Comparison of ENCODE assay signal across 22 cellular contexts in the genomic region with DNA sequence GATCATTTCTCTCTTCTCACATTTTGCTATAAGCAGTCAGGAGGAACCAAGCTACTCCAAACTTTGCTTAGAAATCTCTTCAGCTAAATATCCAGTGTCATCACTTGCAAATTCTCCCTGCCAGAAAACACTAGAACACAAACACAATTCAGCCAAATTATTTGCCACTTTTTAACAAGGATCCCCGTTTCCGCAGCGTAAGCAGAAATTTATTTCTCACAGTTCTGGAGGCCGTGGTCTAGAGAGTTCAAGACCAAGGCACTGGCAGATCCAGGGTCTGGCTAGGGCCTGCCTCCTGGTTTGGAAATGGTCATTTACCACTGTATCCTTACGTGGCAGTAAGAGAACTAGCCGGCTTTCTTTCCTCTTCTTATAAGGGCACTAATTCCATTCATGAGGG.
DNase-seq lines count a peak whose midpoint lies in the region; ATAC-seq, FAIRE-seq and TF ChIP-seq lines count a peak whose summit lies in the region.
"Had no signal": no experiment of that assay in that cellular context is flagged by ENCODE, and none has a peak within 500 bp of the region (broad histone marks: within the 10 kb centered on the region; RNA-seq: fewer than 3 reads in every experiment).

No MANE protein-coding gene starts in this region.

- no peaks in the 10 kb centered on the region for H3F3A ChIP-seq in GM23338 (replicated peaks; ENCODE audit: low read depth)

- H3K4me2 ChIP-seq in A549 (no peak overlapping the region), GM23338 (no peak overlapping the region), K562 (ENCODE audit: insufficient read depth, low read length) (no peak overlapping the region), Karpas-422 (ENCODE audit: low read depth, low read length, poor library complexity, severe bottlenecking) (no peak overlapping the region)
- H3K4me2 ChIP-seq: BLaER1 had no signal

- H3K9me2 ChIP-seq in GM23338 (ENCODE audit: insufficient read depth) (no peaks in the 10 kb centered on the region), Karpas-422 (replicated peaks; ENCODE audit: insufficient read depth, low read length) (no peaks in the 10 kb centered on the region)

- H3K9ac ChIP-seq in K562 (ENCODE audit: insufficient read depth in 1 of 2, low read depth in 2 of 2, low read length in 2 of 2), result no peak overlapping the region
- H3K9ac ChIP-seq in Karpas-422 (ENCODE audit: low read length), result no peak overlapping the region
- H3K9ac ChIP-seq: BLaER1 had no signal

- no peaks in the 10 kb centered on the region for H3K27me3 ChIP-seq in GM23338 (ENCODE audit: insufficient read depth)
- H3K27me3 ChIP-seq in K562 (ENCODE audit: control insufficient read depth in 2 of 2, insufficient read depth in 2 of 2, low read length in 2 of 2), result no peaks in the 10 kb centered on the region
- no peaks in the 10 kb centered on the region for H3K27me3 ChIP-seq in Karpas-422 (ENCODE audit: low read length)
- H3K27me3 ChIP-seq: BLaER1 had no signal

- no peak for TF ChIP-seq RAD21 in A549 (conservative IDR thresholded peaks at IDR 0.05 in 1 of 2, IDR thresholded peaks at IDR 0.05 in 1 of 2)
- TF ChIP-seq RAD21 in K562 (CRISPR knock-in tag; conservative IDR thresholded peaks at IDR 0.05 in 1 of 2, IDR thresholded peaks at IDR 0.05 in 1 of 2), result no peak

- peaks cover 97% of the 10 kb centered on the region for H3K9me3 Mint-ChIP-seq in GM23338
- H3K9me3 Mint-ChIP-seq in nephron progenitor cell, result no peaks in the 10 kb centered on the region
- no peaks in the 10 kb centered on the region for H3K9me3 Mint-ChIP-seq in effector memory CD8-positive, alpha-beta T cell
- H3K9me3 Mint-ChIP-seq: CD8-positive, alpha-beta T cell had no signal

- H3K4me1 ChIP-seq in A549, result no peaks in the 10 kb centered on the region
- peaks cover 4% of the 10 kb centered on the region for H3K4me1 ChIP-seq in GM23338 (ENCODE audit: insufficient read depth)
- no peaks in the 10 kb centered on the region for H3K4me1 ChIP-seq in K562 (replicated peaks in 1 of 2; ENCODE audit: control insufficient read depth in 2 of 2, insufficient read depth in 2 of 2, low read length in 2 of 2)
- H3K4me1 ChIP-seq in Karpas-422 (ENCODE audit: low read length), result no peaks in the 10 kb centered on the region
- H3K4me1 ChIP-seq: BLaER1, Caco-2 had no signal

- H3K9me3 ChIP-seq in A549 (no peaks in the 10 kb centered on the region), K562 (replicated peaks; ENCODE audit: control insufficient read depth, insufficient read depth, low read depth, low read length) (no peaks in the 10 kb centered on the region), Karpas-422 (ENCODE audit: low read length) (no peaks in the 10 kb centered on the region)
- H3K9me3 ChIP-seq: BLaER1, Caco-2 had no signal

- no peaks in the 10 kb centered on the region for H3K4me1 Mint-ChIP-seq in GM23338
- no peaks in the 10 kb centered on the region for H3K4me1 Mint-ChIP-seq in nephron progenitor cell
- H3K4me1 Mint-ChIP-seq in effector memory CD8-positive, alpha-beta T cell (ENCODE audit: low read depth in 2 of 2), result no peaks in the 10 kb centered on the region
- H3K4me1 Mint-ChIP-seq: B cell; CD4-positive, CD25-positive, alpha-beta regulatory T cell had no signal

- no peaks in the 10 kb centered on the region for H3K27me3 Mint-ChIP-seq in GM23338 (ENCODE audit: insufficient read depth, low read depth, poor library complexity)
- no peaks in the 10 kb centered on the region for H3K27me3 Mint-ChIP-seq in nephron progenitor cell (ENCODE audit: low read depth, poor library complexity)
- peaks cover 5 to 21% of the 10 kb centered on the region in 2 donors for H3K27me3 Mint-ChIP-seq in effector memory CD8-positive, alpha-beta T cell

- FAIRE-seq in A549 (lab: Jason Lieb, UNC) (no peak), K562 (lab: Jason Lieb, UNC) (no peak)
- FAIRE-seq: G401.6, GM12892, H1 had no signal

- H3K4me3 Mint-ChIP-seq in GM23338, result no peak overlapping the region
- peak overlapping the region; percentile 2 for H3K4me3 Mint-ChIP-seq in nephron progenitor cell
- no peak overlapping the region for H3K4me3 Mint-ChIP-seq in effector memory CD8-positive, alpha-beta T cell
- H3K4me3 Mint-ChIP-seq: B cell; CD4-positive, CD25-positive, alpha-beta regulatory T cell; CD8-positive, alpha-beta T cell had no signal

- TF ChIP-seq POLR2A in A549 (IDR thresholded peaks at IDR 0.05; ENCODE audit: low read length), result no peak
- TF ChIP-seq POLR2A in K562 (conservative IDR thresholded peaks at IDR 0.05), result no peak

- TF ChIP-seq CTCF in A549 (IDR thresholded peaks at IDR 0.05), result no peak
- no peak for TF ChIP-seq CTCF in GM23338 (conservative IDR thresholded peaks at IDR 0.05; ENCODE audit: low read depth in 2 of 2)
- no peak for TF ChIP-seq CTCF in K562 (IDR thresholded peaks at IDR 0.05 in 2 of 3, conservative IDR thresholded peaks at IDR 0.05 in 1 of 3; ENCODE audit: insufficient read depth in 2 of 3, low read depth in 1 of 3, low read length in 3 of 3)
- no peak for TF ChIP-seq CTCF in nephron progenitor cell (IDR thresholded peaks at IDR 0.05)

- intact Hi-C loops in K562 (cut with micrococcal nuclease), result no loop called here

- H4K20me1 ChIP-seq in GM23338 (replicated peaks; ENCODE audit: insufficient read depth), result no peaks in the 10 kb centered on the region
- H4K20me1 ChIP-seq in K562 (replicated peaks; ENCODE audit: control insufficient read depth, insufficient read depth, low read length), result no peaks in the 10 kb centered on the region
- H4K20me1 ChIP-seq in Karpas-422 (ENCODE audit: insufficient read depth, low read depth, low read length), result no peaks in the 10 kb centered on the region
- H4K20me1 ChIP-seq: BLaER1 had no signal

- H3K36me3 ChIP-seq in GM23338 (ENCODE audit: insufficient read depth) (no peaks in the 10 kb centered on the region), K562 (ENCODE audit: control insufficient read depth, insufficient read depth, low read length) (no peaks in the 10 kb centered on the region), Karpas-422 (ENCODE audit: insufficient read depth, low read length) (no peaks in the 10 kb centered on the region)
- H3K36me3 ChIP-seq: BLaER1 had no signal

- no peaks in the 10 kb centered on the region for H3K9me1 ChIP-seq in K562 (ENCODE audit: control insufficient read depth, insufficient read depth, low read length)

- peaks cover 25% of the 10 kb centered on the region for H3K36me3 Mint-ChIP-seq in GM23338 (ENCODE audit: low read depth)
- H3K36me3 Mint-ChIP-seq in nephron progenitor cell (ENCODE audit: low read depth), result no peaks in the 10 kb centered on the region
- no peaks in the 10 kb centered on the region for H3K36me3 Mint-ChIP-seq in effector memory CD8-positive, alpha-beta T cell (ENCODE audit: insufficient read depth)
- H3K36me3 Mint-ChIP-seq: CD4-positive, CD25-positive, alpha-beta regulatory T cell; CD8-positive, alpha-beta T cell had no signal

- H3K79me2 ChIP-seq in GM23338 (replicated peaks; ENCODE audit: insufficient read depth) (no peaks in the 10 kb centered on the region), K562 (ENCODE audit: control insufficient read depth, insufficient read depth, low read length) (no peaks in the 10 kb centered on the region), Karpas-422 (ENCODE audit: low read length) (no peaks in the 10 kb centered on the region)

- in situ Hi-C loops in K562 (cut with MboI), result no loop called here

- H3K27ac Mint-ChIP-seq in GM23338 (no peak overlapping the region), nephron progenitor cell (peak overlapping the region; percentile 49)
- no peak overlapping the region for H3K27ac Mint-ChIP-seq in effector memory CD8-positive, alpha-beta T cell
- H3K27ac Mint-ChIP-seq: B cell; CD4-positive, CD25-positive, alpha-beta regulatory T cell; CD8-positive, alpha-beta T cell had no signal

- ATAC-seq in A549 (no peak), GM23338 (no peak), K562 (no peak)
- ATAC-seq in effector memory CD8-positive, alpha-beta T cell (replicated peaks), result no peak
- ATAC-seq: CD8-positive, alpha-beta T cell had no signal

- POLR2A ChIA-PET in A549 (lab: Yijun Ruan, JAX), result no interaction called here
- POLR2A ChIA-PET in K562 (lab: Yijun Ruan, JAX), result no interaction called here

- BruUV-seq in K562 (replicated peaks; lab: Mats Ljungman, UMichigan), result no TSS peak

- peak overlapping the region; percentile 43; the same call in 1 of the 2 replicates for H2AFZ ChIP-seq in GM23338
- H2AFZ ChIP-seq in K562 (ENCODE audit: low read depth, low read length), result no peak overlapping the region
- H2AFZ ChIP-seq in Karpas-422 (ENCODE audit: low read length), result no peak overlapping the region

- no peak overlapping the region for H3K4me3 ChIP-seq in A549
- H3K4me3 ChIP-seq in GM23338, result no peak overlapping the region
- H3K4me3 ChIP-seq in K562, result no peak overlapping the region
- no peak overlapping the region for H3K4me3 ChIP-seq in Karpas-422 (ENCODE audit: low read length)
- H3K4me3 ChIP-seq: BLaER1 had no signal

- DNase-seq in A549 (ENCODE audit: low read depth in 1 of 2, low spot score in 1 of 2), result no peak
- no peak for DNase-seq in GM23338 (ENCODE audit: low spot score)
- DNase-seq in K562 (ENCODE audit: extremely low read depth in 1 of 4, low spot score in 3 of 4), result no peak
- DNase-seq in nephron progenitor cell, result no peak
- DNase-seq in SIG-M5 treated with dmso at 0.1 percent for 504 hours (lab: John Stamatoyannopoulos, UW; ENCODE audit: unreplicated experiment), result no peak
- DNase-seq in NCI-H2107 treated with DMSO at 0.1 percent for 48 hours (lab: John Stamatoyannopoulos, UW; ENCODE audit: unreplicated experiment), result no peak
- no peak for DNase-seq in Karpas-422
- no peak for DNase-seq in effector memory CD8-positive, alpha-beta T cell
- DNase-seq: 8988T; Caco-2; CD4-positive, CD25-positive, alpha-beta regulatory T cell; CD8-positive, alpha-beta T cell; DMS153; DND-41; H7; HCEC 1CT had no signal

- H3K27ac ChIP-seq in A549 (no peak overlapping the region), GM23338 (ENCODE audit: low read depth) (no peak overlapping the region), K562 (ENCODE audit: extremely low read depth, low read depth, low read length) (no peak overlapping the region), Karpas-422 (ENCODE audit: low read length) (no peak overlapping the region)
- H3K27ac ChIP-seq: BLaER1, C4-2B had no signal

- TF ChIP-seq EP300 in A549 (IDR thresholded peaks at IDR 0.05) (no peak), K562 (IDR thresholded peaks at IDR 0.05; ENCODE audit: low read length) (no peak)

- CTCF ChIA-PET in A549 (lab: Yijun Ruan, JAX), result interaction anchor here (1.5 kb wide), 1 partner anchor 10 kb away, joined by 3 read pairs; no protein-coding TSS in a partner anchor
- CTCF ChIA-PET in K562 (lab: Yijun Ruan, JAX; ENCODE audit: low intra/inter-chr PET ratio), result no interaction called here

- 35% methylated on average over 6 of the region's 6 CpGs for WGBS in A549 (ENCODE audit: missing lambda C conversion rate)
- WGBS in K562 (ENCODE audit: insufficient coverage, low coverage, missing lambda C conversion rate), result 2% methylated on average over 6 of the region's 6 CpGs

TF ChIP-seq in A549, 52 proteins besides CTCF, POLR2A, EP300 and RAD21:
- TF ChIP-seq HOXB5 (CRISPR knock-in tag; IDR thresholded peaks at IDR 0.05), result no peak
- TF ChIP-seq MAFK (IDR thresholded peaks at IDR 0.05; ENCODE audit: partially characterized antibody), result peak; percentile 62

TF ChIP-seq in K562, 482 proteins besides CTCF, POLR2A, EP300 and RAD21:
- TF ChIP-seq ZNF316 (IDR thresholded peaks at IDR 0.05) (peak; percentile 25; the same call in 1 of the 2 replicates), MAFG (tag; conservative IDR thresholded peaks at IDR 0.05) (0 out of 2 replicates have a peak, but pooled peaks have one; percentile 8), NFYB (IDR thresholded peaks at IDR 0.05; ENCODE audit: extremely low read depth, insufficient read length) (no peak)
